Comparison of ENCODE assay signal across 38 cellular contexts in the genomic region with DNA sequence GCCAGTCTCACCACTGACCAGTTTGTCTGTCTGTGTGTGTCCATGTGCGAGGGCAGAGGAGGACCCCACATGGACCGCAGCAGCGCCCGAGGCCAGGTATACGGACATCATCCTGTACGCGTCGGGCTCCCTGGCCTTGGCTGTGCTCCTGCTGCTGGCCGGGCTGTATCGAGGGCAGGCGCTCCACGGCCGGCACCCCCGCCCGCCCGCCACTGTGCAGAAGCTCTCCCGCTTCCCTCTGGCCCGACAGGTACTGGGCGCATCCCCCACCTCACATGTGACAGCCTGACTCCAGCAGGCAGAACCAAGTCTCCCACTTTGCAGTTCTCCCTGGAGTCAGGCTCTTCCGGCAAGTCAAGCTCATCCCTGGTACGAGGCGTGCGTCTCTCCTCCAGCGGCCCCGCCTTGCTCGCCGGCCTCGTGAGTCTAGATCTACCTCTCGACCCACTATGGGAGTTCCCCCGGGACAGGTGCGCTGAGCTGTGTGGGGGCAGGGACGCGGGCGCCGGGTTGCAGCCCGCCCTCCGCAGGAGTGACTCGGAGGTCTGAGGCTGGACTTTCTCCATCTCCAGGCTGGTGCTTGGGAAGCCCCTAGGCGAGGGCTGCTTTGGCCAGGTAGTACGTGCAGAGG.
"Had no signal": no experiment of that assay in that cellular context is flagged by ENCODE, and none has a peak within 500 bp of the region (broad histone marks: within the 10 kb centered on the region; RNA-seq: fewer than 3 reads in every experiment).

No MANE protein-coding gene starts in this region.

- H3K27me3 Mint-ChIP-seq: activated B cell treated with CpG ODN at 0.5 μM for 24 hours had no signal

- H3K9me3 ChIP-seq: MG63, Peyer's patch had no signal

- H3K4me3 ChIP-seq: MG63, Peyer's patch had no signal

- H3K27ac Mint-ChIP-seq: activated B cell treated with CpG ODN at 0.5 μM for 24 hours; activated CD4-positive, alpha-beta memory T cell treated with anti-CD3 and anti-CD28 coated beads for 36 hours; activated naive CD4-positive, alpha-beta T cell treated with anti-CD3 and anti-CD28 coated beads, Interleukin-2, amount 10 ng/mL, durations not matched to agents 7 days and 5 days; activated naive CD8-positive, alpha-beta T cell; activated naive CD8-positive, alpha-beta T cell treated with anti-CD3 and anti-CD28 coated beads, Interleukin-2, amount 50 U/mL, for 24 hours; activated T-helper 1 cell treated with anti-CD3 and anti-CD28 coated beads, Interleukin-12 subunit alpha, Interleukin-12 subunit beta, Interleukin-2, Interleukin-4 antibody, amounts not matched to agents 30 ng/mL and 10 ng/mL and 1 ng/mL, durations not matched to agents 14 hours and 24 hours and 36 hours had no signal

- ATAC-seq: activated naive CD8-positive, alpha-beta T cell treated with anti-CD3 and anti-CD28 coated beads, Interleukin-2, amount 50 U/mL, for 24 hours; activated T-cell treated with anti-CD3 and anti-CD28 coated beads, Interleukin-2, amount 50 U/mL, for 4 hours; PC-3 had no signal

- H3K4me3 Mint-ChIP-seq: activated B cell treated with CpG ODN at 0.5 μM for 24 hours; activated CD4-positive, alpha-beta memory T cell treated with anti-CD3 and anti-CD28 coated beads for 36 hours; activated naive CD4-positive, alpha-beta T cell treated with anti-CD3 and anti-CD28 coated beads, Interleukin-2, amount 10 ng/mL, durations not matched to agents 7 days and 5 days; activated naive CD8-positive, alpha-beta T cell; activated naive CD8-positive, alpha-beta T cell treated with anti-CD3 and anti-CD28 coated beads, Interleukin-2, amount 50 U/mL, for 24 hours; activated T-cell treated with anti-CD3 and anti-CD28 coated beads, Interleukin-2, amount 50 U/mL, for 4 hours; activated T-helper 1 cell treated with anti-CD3 and anti-CD28 coated beads, Interleukin-12 subunit alpha, Interleukin-12 subunit beta, Interleukin-2, Interleukin-4 antibody, amounts not matched to agents 30 ng/mL and 10 ng/mL and 1 ng/mL, durations not matched to agents 14 hours and 24 hours and 36 hours had no signal

- H3K9me3 Mint-ChIP-seq: activated B cell treated with CpG ODN at 0.5 μM for 24 hours; activated CD4-positive, alpha-beta memory T cell treated with anti-CD3 and anti-CD28 coated beads for 36 hours; activated naive CD4-positive, alpha-beta T cell treated with anti-CD3 and anti-CD28 coated beads, Interleukin-2, amount 10 ng/mL, durations not matched to agents 7 days and 5 days; activated naive CD8-positive, alpha-beta T cell treated with anti-CD3 and anti-CD28 coated beads, Interleukin-2, amount 50 U/mL, for 24 hours; activated T-cell treated with anti-CD3 and anti-CD28 coated beads, Interleukin-2, amount 50 U/mL, for 4 hours; activated T-helper 1 cell treated with anti-CD3 and anti-CD28 coated beads, Interleukin-12 subunit alpha, Interleukin-12 subunit beta, Interleukin-2, Interleukin-4 antibody, amounts not matched to agents 30 ng/mL and 10 ng/mL and 1 ng/mL, durations not matched to agents 14 hours and 24 hours and 36 hours had no signal

- H3K36me3 Mint-ChIP-seq: activated CD4-positive, alpha-beta memory T cell treated with anti-CD3 and anti-CD28 coated beads for 36 hours; activated naive CD4-positive, alpha-beta T cell treated with anti-CD3 and anti-CD28 coated beads, Interleukin-2, amount 10 ng/mL, durations not matched to agents 7 days and 5 days; activated naive CD8-positive, alpha-beta T cell had no signal

- H3K4me1 Mint-ChIP-seq: activated B cell treated with CpG ODN at 0.5 μM for 24 hours; activated naive CD4-positive, alpha-beta T cell treated with anti-CD3 and anti-CD28 coated beads, Interleukin-2, amount 10 ng/mL, durations not matched to agents 7 days and 5 days; activated naive CD8-positive, alpha-beta T cell treated with anti-CD3 and anti-CD28 coated beads, Interleukin-2, amount 50 U/mL, for 24 hours had no signal

- H3K27me3 ChIP-seq: brain microvascular endothelial cell, MG63, Peyer's patch had no signal

- H3K36me3 ChIP-seq: brain microvascular endothelial cell had no signal

- H3K27ac ChIP-seq: brain microvascular endothelial cell, VCaP had no signal

- DNase-seq: activated B cell treated with CpG ODN at 0.5 μM for 24 hours; activated CD4-positive, alpha-beta memory T cell treated with anti-CD3 and anti-CD28 coated beads for 36 hours; activated CD4-positive, alpha-beta T cell treated with anti-CD3 and anti-CD28 coated beads for 4 hours; activated CD4-positive, alpha-beta T cell treated with anti-CD3 and anti-CD28 coated beads, Interleukin-2, amount 50 U/mL, for 1 hour; activated CD4-positive, CD25-positive, alpha-beta regulatory T cell treated with anti-CD3 and anti-CD28 coated beads, Interleukin-2, amount 50 U/mL, for 72 hours; activated CD8-positive, alpha-beta memory T cell treated with anti-CD3 and anti-CD28 coated beads, Interleukin-2, amount 50 U/mL, for 4 hours; activated effector memory CD4-positive, alpha-beta T cell treated with Interleukin-2 at 50 U/mL for 16 hours; activated naive CD4-positive, alpha-beta T cell treated with anti-CD3 and anti-CD28 coated beads, Interleukin-2, amount 10 ng/mL, durations not matched to agents 7 days and 5 days; activated naive CD8-positive, alpha-beta T cell treated with anti-CD3 and anti-CD28 coated beads, Interleukin-2, amount 50 U/mL, for 24 hours; activated T-cell treated with anti-CD3 and anti-CD28 coated beads for 4 hours; activated T-cell treated with anti-CD3 and anti-CD28 coated beads, Interleukin-2, amount 50 U/mL, for 4 hours; anterior cingulate cortex; brain microvascular endothelial cell; central memory CD4-positive, alpha-beta T cell; Karpas-422; KBM-7; MG63; NCI-H1048; NCI-H1105 treated with DMSO at 0.1 percent for 48 hours; NCI-H146; NCI-H187; NCI-H2029 treated with DMSO at 0.1 percent for 48 hours; NCI-H2171 treated with DMSO at 0.1 percent for 48 hours; NCI-H2227 treated with DMSO at 0.1 percent for 48 hours; NCI-H446; NCI-H510A treated with DMSO at 0.1 percent for 48 hours; NCI-H69; NCI-H82; PC-3; Peyer's patch; RPMI8226; SW 1271; T-helper 1 cell; T-helper 2 cell; T-helper 9 cell had no signal
